14 cellular contexts compared by ENCODE assay signal in genomic region chr16:30758988-30759461, GRCh38. TPM values are rescaled to one million over a fixed set of nuclear protein-coding genes. Genes with fewer than 3 reads are reported as not detected.
DNase-seq lines count a peak whose midpoint lies in the region; ATAC-seq, FAIRE-seq and TF ChIP-seq lines count a peak whose summit lies in the region.
"Had no signal": no experiment of that assay in that cellular context is flagged by ENCODE, and none has a peak within 500 bp of the region (broad histone marks: within the 10 kb centered on the region; RNA-seq: fewer than 3 reads in every experiment).

No MANE protein-coding gene starts in this region.

- peak overlapping the region; percentile 35 for H3K4me3 Mint-ChIP-seq in CD4-positive, alpha-beta T cell
- H3K4me3 Mint-ChIP-seq in brain: peak overlapping the region in 3 of 5 experiments; percentile 89 to 99 (median 94)
- H3K4me3 Mint-ChIP-seq in neural progenitor cell: peak overlapping the region; percentile 70
- H3K4me3 Mint-ChIP-seq: central memory CD8-positive, alpha-beta T cell had no signal

- H3K27ac Mint-ChIP-seq in CD4-positive, alpha-beta T cell: no peak overlapping the region
- H3K27ac Mint-ChIP-seq in brain (peak overlapping the region in 2 of 5 experiments; percentile 11 to 38), neural progenitor cell (peak overlapping the region; percentile 50)

- peaks cover 15% of the 10 kb centered on the region for H3K4me1 ChIP-seq in neural progenitor cell

- H3K9me3 Mint-ChIP-seq in CD4-positive, alpha-beta T cell: no peaks in the 10 kb centered on the region
- no peaks in the 10 kb centered on the region for H3K9me3 Mint-ChIP-seq in brain
- H3K9me3 Mint-ChIP-seq in neural progenitor cell: no peaks in the 10 kb centered on the region
- H3K9me3 Mint-ChIP-seq: central memory CD8-positive, alpha-beta T cell had no signal

- no peaks in the 10 kb centered on the region for H3K27me3 ChIP-seq in CD4-positive, alpha-beta T cell (ENCODE audit: control insufficient read depth, insufficient read depth, low read length)
- no peaks in the 10 kb centered on the region for H3K27me3 ChIP-seq in neural progenitor cell

- intact Hi-C loops in CD4-positive, alpha-beta T cell (cut with DNase I, micrococcal nuclease): no loop called here

- H3K36me3 ChIP-seq in neural progenitor cell: peaks cover 12% of the 10 kb centered on the region

- H3F3A ChIP-seq in neural progenitor cell (ENCODE audit: low read depth): peaks cover 16% of the 10 kb centered on the region

- no peak for DNase-seq in CD4-positive, alpha-beta T cell
- DNase-seq in NOMO-1 treated with DMSO at 0.1 percent for 48 hours (lab: John Stamatoyannopoulos, UW; ENCODE audit: unreplicated experiment): peak; percentile 95
- no peak for DNase-seq in neural progenitor cell (ENCODE audit: low spot score)
- no peak for DNase-seq in H54 (ENCODE audit: insufficient read length, low spot score)
- no peak for DNase-seq in SK-N-DZ (ENCODE audit: low spot score)
- DNase-seq: activated gamma-delta T cell; CD4-positive, alpha-beta memory T cell; mesenchymal stem cell; NCI-H1105 treated with DMSO at 0.1 percent for 48 hours; NCI-H524 treated with DMSO at 0.1 percent for 48 hours had no signal

- peaks cover 26% of the 10 kb centered on the region for H4K20me1 ChIP-seq in neural progenitor cell (ENCODE audit: low read depth)

- no peaks in the 10 kb centered on the region for H3K27me3 Mint-ChIP-seq in CD4-positive, alpha-beta T cell
- peaks cover 3% of the 10 kb centered on the region for H3K27me3 Mint-ChIP-seq in brain
- H3K27me3 Mint-ChIP-seq in neural progenitor cell (ENCODE audit: insufficient read depth, low read depth): peaks cover 12% of the 10 kb centered on the region
- H3K27me3 Mint-ChIP-seq: CD4-positive, alpha-beta memory T cell; central memory CD8-positive, alpha-beta T cell had no signal

- CTCF ChIA-PET in CD4-positive, alpha-beta T cell (lab: Charles Lee): no interaction called here

- no peak overlapping the region for H3K9ac ChIP-seq in neural progenitor cell

- FAIRE-seq in H54 (lab: Jason Lieb, UNC): no peak

- no peaks in the 10 kb centered on the region for H3K9me3 ChIP-seq in CD4-positive, alpha-beta T cell (ENCODE audit: control insufficient read depth, low read length)
- H3K9me3 ChIP-seq in neural progenitor cell (ENCODE audit: low read depth): no peaks in the 10 kb centered on the region

- TF ChIP-seq CTCF in CD4-positive, alpha-beta T cell (IDR thresholded peaks at IDR 0.05): no peak
- no peak for TF ChIP-seq CTCF in brain (conservative IDR thresholded peaks at IDR 0.05)
- no peak for TF ChIP-seq CTCF in neural progenitor cell (IDR thresholded peaks at IDR 0.05)

- POLR2A ChIA-PET in CD4-positive, alpha-beta T cell (lab: Charles Lee): interaction anchor here (1.1 to 3.6 kb wide), 2 partner anchors 11 to 16 kb away, joined by 3 to 18 read pairs; partner anchors contain the start of gene PHKG2

- H3K27ac ChIP-seq in CD4-positive, alpha-beta T cell (ENCODE audit: low read depth, low read length): no peak overlapping the region
- no peak overlapping the region for H3K27ac ChIP-seq in neural progenitor cell

- ATAC-seq in CD4-positive, alpha-beta T cell (ENCODE audit: poor library complexity): no peak
- no peak for ATAC-seq in GM18907 (IDR thresholded peaks at IDR 0.05; ENCODE audit: unreplicated experiment)
- ATAC-seq in GM21723 (IDR thresholded peaks at IDR 0.05; ENCODE audit: unreplicated experiment): no peak

- H3K4me1 Mint-ChIP-seq in CD4-positive, alpha-beta T cell (ENCODE audit: low read depth): peaks cover 30% of the 10 kb centered on the region
- peaks cover 42% of the 10 kb centered on the region for H3K4me1 Mint-ChIP-seq in brain
- peaks cover 27% of the 10 kb centered on the region for H3K4me1 Mint-ChIP-seq in neural progenitor cell

- H3K4me2 ChIP-seq in neural progenitor cell: no peak overlapping the region

- peaks cover 58% of the 10 kb centered on the region for H3K36me3 Mint-ChIP-seq in CD4-positive, alpha-beta T cell (ENCODE audit: low read depth)
- peaks cover 34% of the 10 kb centered on the region for H3K36me3 Mint-ChIP-seq in brain
- H3K36me3 Mint-ChIP-seq in neural progenitor cell: peaks cover 22% of the 10 kb centered on the region

- peaks cover 17% of the 10 kb centered on the region for H3K79me2 ChIP-seq in neural progenitor cell (ENCODE audit: low read depth)

- no peak overlapping the region for H3K4me3 ChIP-seq in neural progenitor cell

- no peak for TF ChIP-seq POLR2A in H54 (IDR thresholded peaks at IDR 0.05; ENCODE audit: low read depth, low read length)

- no peak overlapping the region for H2AFZ ChIP-seq in neural progenitor cell (replicated peaks)

RNA-seq across cellular contexts. Expression of gene CFAP119, which starts 2.8 kb away (rescaled TPM):
- total RNA-seq in CD4-positive, alpha-beta T cell: 1 to 10 TPM; 1.7 to 2.2 TPM
- 13.4 TPM for polyA plus RNA-seq in brain (ENCODE audit: insufficient read depth, low read depth, low replicate concordance)
- 0.56 and 8.0 TPM in 2 replicates for total RNA-seq in neural progenitor cell (ENCODE audit: low replicate concordance)
- polyA plus RNA-seq in SK-N-DZ (2014; cell fraction: cytosol; rRNA removed): 4.3 and 6.4 TPM in 2 replicates
- 29.9 and 34.1 TPM in 2 replicates for polyA plus RNA-seq in SK-N-DZ (2014; cell fraction: nucleus; rRNA removed)

RNA-seq across cellular contexts. Expression of gene RNF40, which starts 3.1 kb away (rescaled TPM):
- total RNA-seq in CD4-positive, alpha-beta T cell: 10 to 100 TPM; 63.0 to 65.2 TPM
- 225 TPM for polyA plus RNA-seq in brain (ENCODE audit: insufficient read depth, low read depth, low replicate concordance)
- 45.6 and 77.3 TPM in 2 replicates for total RNA-seq in neural progenitor cell (ENCODE audit: low replicate concordance)
- 76.5 and 83.8 TPM in 2 replicates for polyA plus RNA-seq in SK-N-DZ (2014; cell fraction: cytosol; rRNA removed)
- 104 and 122 TPM in 2 replicates for polyA plus RNA-seq in SK-N-DZ (2014; cell fraction: nucleus; rRNA removed)

RNA-seq across cellular contexts. Expression of gene PHKG2, which starts 10.8 kb away (rescaled TPM):
- total RNA-seq in CD4-positive, alpha-beta T cell: 10 to 100 TPM; 24.8 to 25.2 TPM
- 39.0 TPM for polyA plus RNA-seq in brain (ENCODE audit: insufficient read depth, low read depth, low replicate concordance)
- total RNA-seq in neural progenitor cell (ENCODE audit: low replicate concordance): 20.2 and 31.4 TPM in 2 replicates
- 23.3 and 28.6 TPM in 2 replicates for polyA plus RNA-seq in SK-N-DZ (2014; cell fraction: cytosol; rRNA removed)
- polyA plus RNA-seq in SK-N-DZ (2014; cell fraction: nucleus; rRNA removed): 71.3 and 96.4 TPM in 2 replicates

RNA-seq across cellular contexts. Expression of gene ZNF629, which starts 28.0 kb away (rescaled TPM):
- total RNA-seq in CD4-positive, alpha-beta T cell: 1 to 10 TPM; 1.6 to 1.7 TPM
- 22.0 TPM for polyA plus RNA-seq in brain (ENCODE audit: insufficient read depth, low read depth, low replicate concordance)
- total RNA-seq in neural progenitor cell (ENCODE audit: low replicate concordance): 13.7 and 24.5 TPM in 2 replicates
- polyA plus RNA-seq in SK-N-DZ (2014; cell fraction: cytosol; rRNA removed): 15.0 and 15.4 TPM in 2 replicates
- polyA plus RNA-seq in SK-N-DZ (2014; cell fraction: nucleus; rRNA removed): 10.7 and 13.9 TPM in 2 replicates

Comparison
In these comparisons a context has a peak if more than half of its experiments do, and no peak if none do; other contexts are left out.
1. H3K4me3 Mint-ChIP-seq: peak in every context shown above with its lines; median percentile 94 in brain; 70 in neural progenitor cell; 35 in CD4-positive, alpha-beta T cell.